ENCODE assay signal across 8 cellular contexts in genomic region chr1:8025061-8025670, GRCh38. TPM values are rescaled to one million over a fixed set of nuclear protein-coding genes. Genes with fewer than 3 reads are reported as not detected.
DNase-seq lines count a peak whose midpoint lies in the region; TF ChIP-seq lines count a peak whose summit lies in the region.

No MANE protein-coding gene starts in this region.

- H3K9me3 ChIP-seq in SJCRH30 (replicated peaks), result no peaks in the 10 kb centered on the region

- peak overlapping the region; percentile 94 for H3K27ac Mint-ChIP-seq in progenitor cell of endocrine pancreas

- TF ChIP-seq CTCF in fibroblast of the aortic adventitia (IDR thresholded peaks at IDR 0.05; ENCODE audit: insufficient read depth, low read length) (no peak), progenitor cell of endocrine pancreas (IDR thresholded peaks at IDR 0.05; ENCODE audit: unreplicated experiment) (no peak)

- no peaks in the 10 kb centered on the region for H3K9me3 Mint-ChIP-seq in progenitor cell of endocrine pancreas (ENCODE audit: low read depth)

- peak overlapping the region; percentile 85 for H3K4me3 Mint-ChIP-seq in progenitor cell of endocrine pancreas (ENCODE audit: low read depth)

- peaks cover 2% of the 10 kb centered on the region for H3K36me3 Mint-ChIP-seq in progenitor cell of endocrine pancreas (ENCODE audit: insufficient read depth)

- peaks cover 54% of the 10 kb centered on the region for H3K4me1 ChIP-seq in SJCRH30

- peaks cover 50% of the 10 kb centered on the region for H3K36me3 ChIP-seq in SJCRH30

- peaks cover 62% of the 10 kb centered on the region for H3K4me1 Mint-ChIP-seq in progenitor cell of endocrine pancreas (ENCODE audit: low read depth)

- H3K27ac ChIP-seq in SJCRH30, result peak overlapping the region; percentile 99

- no peaks in the 10 kb centered on the region for H3K27me3 Mint-ChIP-seq in progenitor cell of endocrine pancreas

- no peaks in the 10 kb centered on the region for H3K27me3 ChIP-seq in SJCRH30

- H3K4me3 ChIP-seq in SJCRH30, result peak overlapping the region; percentile 88
- peak overlapping the region; percentile 86 for H3K4me3 ChIP-seq in fibroblast of the aortic adventitia (ENCODE audit: low read depth, low read length)

- DNase-seq in DMS53 (lab: John Stamatoyannopoulos, UW) (peak; percentile 48), DMS53 treated with DMSO at 0.1 percent for 48 hours (lab: John Stamatoyannopoulos, UW; ENCODE audit: unreplicated experiment) (no peak), SJCRH30 (no peak), fibroblast of the aortic adventitia (ENCODE audit: low read depth) (peak; percentile 53), progenitor cell of endocrine pancreas (ENCODE audit: low spot score, unreplicated experiment) (no peak), hepatic stellate cell (ENCODE audit: low spot score) (no peak), NCI-H2107 (lab: John Stamatoyannopoulos, UW) (no peak)
- DNase-seq in stimulated activated CD4-positive, alpha-beta T cell treated with anti-CD3 and anti-CD28 coated beads, Interleukin-4, amount 100 ng/mL, for 24 hours, result no peak

RNA-seq across cellular contexts. Expression of gene ERRFI1, which starts 0.9 kb away (rescaled TPM):
- total RNA-seq in SJCRH30 (2014; rRNA removed; shearing (Covaris generic)), result 197 and 220 TPM in 2 replicates
- total RNA-seq in fibroblast of the aortic adventitia (ENCODE audit: low replicate concordance) (46.4 and 106 TPM in 2 replicates), progenitor cell of endocrine pancreas (138 and 139 TPM in 2 replicates)

Comparison
In these comparisons a context has a peak if more than half of its experiments do, and no peak if none do; other contexts are left out.
1. DNase-seq: peak in DMS53 (single experiment) and fibroblast of the aortic adventitia (single experiment); none in DMS53 treated with DMSO at 0.1 percent for 48 hours (single experiment), SJCRH30 (0 of 2), progenitor cell of endocrine pancreas (single experiment), hepatic stellate cell (single experiment), NCI-H2107 (single experiment) and stimulated activated CD4-positive, alpha-beta T cell treated with anti-CD3 and anti-CD28 coated beads, Interleukin-4, amount 100 ng/mL, for 24 hours (single experiment).